12 cellular contexts compared by ENCODE assay signal in the genomic region with DNA sequence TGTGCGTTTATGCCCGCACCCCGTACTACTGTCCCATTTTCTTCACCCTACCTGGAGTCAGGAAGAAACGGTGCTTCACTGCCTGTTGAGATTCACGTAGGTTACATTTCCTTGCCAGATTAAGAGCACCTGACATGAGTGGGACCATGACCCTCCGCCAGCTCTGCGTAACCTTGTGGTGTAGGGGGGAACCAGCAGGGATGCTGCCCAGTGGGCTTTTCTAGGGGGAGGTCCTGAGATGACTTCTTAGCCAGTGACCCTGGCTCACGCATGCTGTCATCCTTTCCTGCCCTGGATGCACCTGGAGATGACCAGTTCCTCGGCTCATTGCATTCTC. TPM values are rescaled to one million over a fixed set of nuclear protein-coding genes. Genes with fewer than 3 reads are reported as not detected.
DNase-seq lines count a peak whose midpoint lies in the region; ATAC-seq and TF ChIP-seq lines count a peak whose summit lies in the region.
"Had no signal": no experiment of that assay in that cellular context is flagged by ENCODE, and none has a peak within 500 bp of the region (broad histone marks: within the 10 kb centered on the region; RNA-seq: fewer than 3 reads in every experiment).

No MANE protein-coding gene starts in this region.

- H3F3A ChIP-seq in SK-N-SH (replicated peaks; ENCODE audit: insufficient read depth) = peaks cover 5% of the 10 kb centered on the region

- peaks cover 4% of the 10 kb centered on the region for H3K36me3 Mint-ChIP-seq in CD4-positive, alpha-beta T cell (ENCODE audit: low read depth)
- H3K36me3 Mint-ChIP-seq in central memory CD8-positive, alpha-beta T cell (ENCODE audit: insufficient read depth) = peaks cover 15% of the 10 kb centered on the region
- H3K36me3 Mint-ChIP-seq in natural killer cell treated with Interleukin-12 subunit alpha and Interleukin-12 subunit beta and Interleukin-15 and Interleukin-18, amount 100 ng/mL, for 72 hours = no peaks in the 10 kb centered on the region

- TF ChIP-seq CTCF in CD4-positive, alpha-beta T cell (IDR thresholded peaks at IDR 0.05) = no peak
- TF ChIP-seq CTCF in SK-N-SH (IDR thresholded peaks at IDR 0.05) = no peak

- peak overlapping the region; percentile 82 for H3K4me3 ChIP-seq in HUES6 (ENCODE audit: low read depth, low read length)
- H3K4me3 ChIP-seq in SK-N-SH (ENCODE audit: low read depth in 2 of 2, low read length in 1 of 2) = peak overlapping the region in 1 of 2 experiments; percentile 69; a peak in 1 of 4 replicates

- H3K27me3 Mint-ChIP-seq in CD4-positive, alpha-beta T cell = peaks cover 4% of the 10 kb centered on the region
- H3K27me3 Mint-ChIP-seq in central memory CD8-positive, alpha-beta T cell = no peaks in the 10 kb centered on the region
- H3K27me3 Mint-ChIP-seq in natural killer cell treated with Interleukin-12 subunit alpha and Interleukin-12 subunit beta and Interleukin-15 and Interleukin-18, amount 100 ng/mL, for 72 hours = no peaks in the 10 kb centered on the region

- intact Hi-C loops in CD4-positive, alpha-beta T cell (cut with DNase I, micrococcal nuclease) = loop anchor here in 1 of 2 experiments (10.0 kb wide), 2 partner anchors 163 to 377 kb away; a partner anchor contains a TSS

- no peaks in the 10 kb centered on the region for H4K20me1 ChIP-seq in SK-N-SH (ENCODE audit: insufficient read depth)

- H3K9ac ChIP-seq in HUES6 (ENCODE audit: low read length) (no peak overlapping the region), SK-N-SH (no peak overlapping the region)

- H3K27ac Mint-ChIP-seq in CD4-positive, alpha-beta T cell = peak overlapping the region; percentile 73
- peak overlapping the region; percentile 46 for H3K27ac Mint-ChIP-seq in central memory CD8-positive, alpha-beta T cell (ENCODE audit: low read depth)
- H3K27ac Mint-ChIP-seq in natural killer cell treated with Interleukin-12 subunit alpha and Interleukin-12 subunit beta and Interleukin-15 and Interleukin-18, amount 100 ng/mL, for 72 hours = no peak overlapping the region

- H3K79me2 ChIP-seq in SK-N-SH (ENCODE audit: insufficient read depth) = peaks cover 16% of the 10 kb centered on the region

- ATAC-seq in CD4-positive, alpha-beta T cell (ENCODE audit: poor library complexity) = no peak
- ATAC-seq in central memory CD8-positive, alpha-beta T cell (replicated peaks; ENCODE audit: extremely low read depth, poor library complexity, severe bottlenecking) = no peak
- ATAC-seq in natural killer cell treated with Interleukin-12 subunit alpha and Interleukin-12 subunit beta and Interleukin-15 and Interleukin-18, amount 100 ng/mL, for 72 hours = no peak

- peaks cover 32% of the 10 kb centered on the region for H3K4me1 Mint-ChIP-seq in CD4-positive, alpha-beta T cell (ENCODE audit: low read depth)
- H3K4me1 Mint-ChIP-seq in central memory CD8-positive, alpha-beta T cell = peaks cover 21% of the 10 kb centered on the region
- peaks cover 16 to 25% of the 10 kb centered on the region in 2 donors for H3K4me1 Mint-ChIP-seq in natural killer cell treated with Interleukin-12 subunit alpha and Interleukin-12 subunit beta and Interleukin-15 and Interleukin-18, amount 100 ng/mL, for 72 hours (ENCODE audit: low read depth in 2 of 2)

- no peaks in the 10 kb centered on the region for H3K9me3 ChIP-seq in CD4-positive, alpha-beta T cell (ENCODE audit: control insufficient read depth, low read length)
- H3K9me3 ChIP-seq in HUES6 (ENCODE audit: control insufficient read depth, insufficient read depth, low read depth, low read length) = no peaks in the 10 kb centered on the region
- no peaks in the 10 kb centered on the region for H3K9me3 ChIP-seq in SK-N-SH
- H3K9me3 ChIP-seq: Peyer's patch had no signal

- TF ChIP-seq EP300 in SK-N-SH (IDR thresholded peaks at IDR 0.05; ENCODE audit: borderline replicate concordance in 1 of 2, low read depth in 1 of 2, low read length in 1 of 2) = no peak

- POLR2A ChIA-PET in CD4-positive, alpha-beta T cell (lab: Charles Lee) = no interaction called here
- POLR2A ChIA-PET in SK-N-SH (lab: Yijun Ruan, JAX) = no interaction called here

- H3K4me3 Mint-ChIP-seq in CD4-positive, alpha-beta T cell = peak overlapping the region; percentile 92
- H3K4me3 Mint-ChIP-seq in central memory CD8-positive, alpha-beta T cell = peak overlapping the region; percentile 89
- H3K4me3 Mint-ChIP-seq in natural killer cell treated with Interleukin-12 subunit alpha and Interleukin-12 subunit beta and Interleukin-15 and Interleukin-18, amount 100 ng/mL, for 72 hours = peak overlapping the region; percentile 85

- H3K9me2 ChIP-seq in SK-N-SH = no peaks in the 10 kb centered on the region

- CTCF ChIA-PET in CD4-positive, alpha-beta T cell (lab: Charles Lee) = no interaction called here
- CTCF ChIA-PET in SK-N-SH (lab: Yijun Ruan, JAX) = interaction anchor here (0.6 to 6.5 kb wide), 3 partner anchors 37 to 103 kb away, joined by 3 to 46 read pairs (median 5); no protein-coding TSS in a partner anchor

- no peaks in the 10 kb centered on the region for H3K9me3 Mint-ChIP-seq in CD4-positive, alpha-beta T cell
- H3K9me3 Mint-ChIP-seq in central memory CD8-positive, alpha-beta T cell = no peaks in the 10 kb centered on the region
- no peaks in the 10 kb centered on the region for H3K9me3 Mint-ChIP-seq in natural killer cell treated with Interleukin-12 subunit alpha and Interleukin-12 subunit beta and Interleukin-15 and Interleukin-18, amount 100 ng/mL, for 72 hours

- H3K27ac ChIP-seq in CD4-positive, alpha-beta T cell (ENCODE audit: low read depth, low read length) = no peak overlapping the region
- no peak overlapping the region for H3K27ac ChIP-seq in HUES6 (ENCODE audit: low read depth, low read length)
- H3K27ac ChIP-seq in SK-N-SH (ENCODE audit: low read depth in 2 of 2, low read length in 1 of 2) = no peak overlapping the region

- no peak for DNase-seq in CD4-positive, alpha-beta T cell
- DNase-seq in central memory CD8-positive, alpha-beta T cell (ENCODE audit: low spot score in 2 of 2) = no peak
- DNase-seq in natural killer cell treated with Interleukin-12 subunit alpha and Interleukin-12 subunit beta and Interleukin-15 and Interleukin-18, amount 100 ng/mL, for 72 hours (ENCODE audit: low spot score) = no peak
- DNase-seq in NCI-H187 treated with DMSO at 0.1 percent for 48 hours (lab: John Stamatoyannopoulos, UW) (no peak), GOT3 (lab: John Stamatoyannopoulos, UW) (no peak), SK-N-SH (no peak), NCI-H2171 treated with DMSO at 0.1 percent for 48 hours (lab: John Stamatoyannopoulos, UW) (no peak)
- DNase-seq: activated CD4-positive, alpha-beta T cell treated with anti-CD3 and anti-CD28 coated beads for 1 hour; foreskin melanocyte; NCI-H1930; Peyer's patch had no signal

- no peaks in the 10 kb centered on the region for H3K36me3 ChIP-seq in HUES6 (ENCODE audit: control insufficient read depth, insufficient read depth, low read length)
- no peaks in the 10 kb centered on the region for H3K36me3 ChIP-seq in SK-N-SH (replicated peaks in 1 of 2; ENCODE audit: control insufficient read depth in 1 of 2, insufficient read depth in 2 of 2, low read length in 1 of 2)
- H3K36me3 ChIP-seq: Peyer's patch had no signal

- H2AFZ ChIP-seq in SK-N-SH (ENCODE audit: low read depth) = no peak overlapping the region

- TF ChIP-seq RAD21 in SK-N-SH (IDR thresholded peaks at IDR 0.05; ENCODE audit: low read length) = no peak

- no peaks in the 10 kb centered on the region for H3K27me3 ChIP-seq in CD4-positive, alpha-beta T cell (ENCODE audit: control insufficient read depth, insufficient read depth, low read length)
- H3K27me3 ChIP-seq in HUES6 (ENCODE audit: control insufficient read depth, insufficient read depth, low read length) = peaks cover 60% of the 10 kb centered on the region
- H3K27me3 ChIP-seq in SK-N-SH (ENCODE audit: insufficient read depth) = no peaks in the 10 kb centered on the region
- H3K27me3 ChIP-seq: Peyer's patch had no signal

- WGBS in SK-N-SH (ENCODE audit: low lambda C conversion rate) = 82% methylated on average over 7 of the region's 9 CpGs

- H3K4me2 ChIP-seq in SK-N-SH = no peak overlapping the region

- peaks cover 22% of the 10 kb centered on the region for H3K4me1 ChIP-seq in HUES6 (ENCODE audit: control insufficient read depth, insufficient read depth, low read length)
- peaks cover 0 to 51% of the 10 kb centered on the region in 2 experiments; a peak in 1 of 4 replicates for H3K4me1 ChIP-seq in SK-N-SH (ENCODE audit: control insufficient read depth in 1 of 2, insufficient read depth in 2 of 2, low read depth in 1 of 2, low read length in 1 of 2)

TF ChIP-seq in SK-N-SH, 30 proteins besides CTCF, POLR2A, EP300 and RAD21 (continues in another document):
- no peak for TF ChIP-seq FOXM1 (IDR thresholded peaks at IDR 0.05; ENCODE audit: low read depth)
- TF ChIP-seq, protein P1, sequence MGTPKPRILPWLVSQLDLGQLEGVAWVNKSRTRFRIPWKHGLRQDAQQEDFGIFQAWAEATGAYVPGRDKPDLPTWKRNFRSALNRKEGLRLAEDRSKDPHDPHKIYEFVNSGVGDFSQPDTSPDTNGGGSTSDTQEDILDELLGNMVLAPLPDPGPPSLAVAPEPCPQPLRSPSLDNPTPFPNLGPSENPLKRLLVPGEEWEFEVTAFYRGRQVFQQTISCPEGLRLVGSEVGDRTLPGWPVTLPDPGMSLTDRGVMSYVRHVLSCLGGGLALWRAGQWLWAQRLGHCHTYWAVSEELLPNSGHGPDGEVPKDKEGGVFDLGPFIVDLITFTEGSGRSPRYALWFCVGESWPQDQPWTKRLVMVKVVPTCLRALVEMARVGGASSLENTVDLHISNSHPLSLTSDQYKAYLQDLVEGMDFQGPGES (IDR thresholded peaks at IDR 0.05; ENCODE audit: low read depth, low read length) = no peak
- TF ChIP-seq FOSL2 (IDR thresholded peaks at IDR 0.05; ENCODE audit: borderline replicate concordance, low read depth) = no peak

RNA-seq across cellular contexts. Expression of a gene that starts 1.0 kb away (rescaled TPM):
- total RNA-seq in CD4-positive, alpha-beta T cell = 1 to 10 TPM; 2.2 to 2.5 TPM
- 1 to 10 TPM; 3.7 to 3.8 TPM for total RNA-seq in natural killer cell treated with Interleukin-12 subunit alpha and Interleukin-12 subunit beta and Interleukin-15 and Interleukin-18, amount 100 ng/mL, for 72 hours
- polyA plus RNA-seq in SK-N-SH (2012; rRNA removed) = 27.4 and 33.0 TPM in 2 replicates
- polyA plus RNA-seq in SK-N-SH (2012; cell fraction: cytosol; rRNA removed) = 8.7 and 26.7 TPM in 2 replicates
- polyA plus RNA-seq in SK-N-SH (2012; cell fraction: nucleus; rRNA removed) = 105 and 141 TPM in 2 replicates

RNA-seq across cellular contexts. Expression of a gene that starts 3.3 kb away (rescaled TPM):
- 10 to 100 TPM; 10.3 to 10.5 TPM for total RNA-seq in CD4-positive, alpha-beta T cell
- total RNA-seq in natural killer cell treated with Interleukin-12 subunit alpha and Interleukin-12 subunit beta and Interleukin-15 and Interleukin-18, amount 100 ng/mL, for 72 hours = 10 to 100 TPM; 50.5 to 61.6 TPM
- polyA plus RNA-seq in SK-N-SH (2012; rRNA removed) = 20.7 and 25.5 TPM in 2 replicates
- 10.1 and 15.9 TPM in 2 replicates for polyA plus RNA-seq in SK-N-SH (2012; cell fraction: cytosol; rRNA removed)
- 28.8 and 32.7 TPM in 2 replicates for polyA plus RNA-seq in SK-N-SH (2012; cell fraction: nucleus; rRNA removed)

Comparison
In these comparisons a context has a peak if more than half of its experiments do, and no peak if none do; other contexts are left out.
1. H3K27ac Mint-ChIP-seq: peak in CD4-positive, alpha-beta T cell (single experiment) and central memory CD8-positive, alpha-beta T cell (single experiment); none in natural killer cell treated with Interleukin-12 subunit alpha and Interleukin-12 subunit beta and Interleukin-15 and Interleukin-18, amount 100 ng/mL, for 72 hours (0 of 2).
2. RNA of a gene that starts 3.3 kb away (total RNA-seq): 50.5 to 61.6 TPM in natural killer cell treated with Interleukin-12 subunit alpha and Interleukin-12 subunit beta and Interleukin-15 and Interleukin-18, amount 100 ng/mL, for 72 hours; 10.3 to 10.5 TPM in CD4-positive, alpha-beta T cell; every median in the first group is over 4 times any median in the second.
3. Peak in every context shown above with its lines, with median percentiles within 50 percentile points of each other: H3K4me3 Mint-ChIP-seq.